8 cellular contexts compared by ENCODE assay signal in genomic region chr6:105993341-105993740, GRCh38.
A peak's percentile ranks its signal among the peaks of the same experiment; 100 is the strongest.
DNase-seq lines count a peak whose midpoint lies in the region; ATAC-seq and TF ChIP-seq lines count a peak whose summit lies in the region.

No MANE protein-coding gene starts in this region.

- peak overlapping the region; percentile 95; the same call in 1 of the 2 replicates for H2AFZ ChIP-seq in Karpas-422 (ENCODE audit: low read length)

- peaks cover 22% of the 10 kb centered on the region for H3K4me1 ChIP-seq in CD8-positive, alpha-beta memory T cell (ENCODE audit: insufficient read depth, low read length)
- H3K4me1 ChIP-seq in Karpas-422 (ENCODE audit: low read length), result peaks cover 16% of the 10 kb centered on the region
- no peaks in the 10 kb centered on the region for H3K4me1 ChIP-seq in colonic mucosa

- no peaks in the 10 kb centered on the region for H3K9me3 Mint-ChIP-seq in CD8-positive, alpha-beta memory T cell
- no peaks in the 10 kb centered on the region for H3K9me3 Mint-ChIP-seq in natural killer cell treated with Interleukin-12 subunit alpha and Interleukin-12 subunit beta and Interleukin-15 and Interleukin-18, amount 100 ng/mL, for 72 hours

- CTCF ChIA-PET in CD8-positive, alpha-beta memory T cell (lab: Charles Lee), result interaction anchor here (1.1 to 5.7 kb wide), 7 partner anchors 12 to 562 kb away, joined by 3 to 48 read pairs (median 8); partner anchors contain the start of gene PRDM1

- H3K27ac Mint-ChIP-seq in CD8-positive, alpha-beta memory T cell, result peak overlapping the region; percentile 52 to 99 (median 94)
- peak overlapping the region; percentile 70 to 81 for H3K27ac Mint-ChIP-seq in natural killer cell treated with Interleukin-12 subunit alpha and Interleukin-12 subunit beta and Interleukin-15 and Interleukin-18, amount 100 ng/mL, for 72 hours

- no peak overlapping the region for H3K4me2 ChIP-seq in Karpas-422 (ENCODE audit: low read depth, low read length, poor library complexity, severe bottlenecking)

- peaks cover 0 to 12% (median 0%) of the 10 kb centered on the region in 3 donors for H3K36me3 Mint-ChIP-seq in CD8-positive, alpha-beta memory T cell
- peaks cover 5% of the 10 kb centered on the region for H3K36me3 Mint-ChIP-seq in natural killer cell treated with Interleukin-12 subunit alpha and Interleukin-12 subunit beta and Interleukin-15 and Interleukin-18, amount 100 ng/mL, for 72 hours

- ATAC-seq in natural killer cell treated with Interleukin-12 subunit alpha and Interleukin-12 subunit beta and Interleukin-15 and Interleukin-18, amount 100 ng/mL, for 72 hours, result no peak
- no peak for ATAC-seq in GM18909 (IDR thresholded peaks at IDR 0.05; ENCODE audit: poor library complexity, unreplicated experiment)

- peaks cover 9 to 30% of the 10 kb centered on the region in 2 donors for H3K27me3 Mint-ChIP-seq in CD8-positive, alpha-beta memory T cell
- peaks cover 25 to 50% of the 10 kb centered on the region in 2 donors for H3K27me3 Mint-ChIP-seq in natural killer cell treated with Interleukin-12 subunit alpha and Interleukin-12 subunit beta and Interleukin-15 and Interleukin-18, amount 100 ng/mL, for 72 hours

- H3K79me2 ChIP-seq in Karpas-422 (ENCODE audit: low read length), result no peaks in the 10 kb centered on the region

- H4K20me1 ChIP-seq in Karpas-422 (ENCODE audit: insufficient read depth, low read depth, low read length), result no peaks in the 10 kb centered on the region

- H3K9ac ChIP-seq in Karpas-422 (ENCODE audit: low read length) (no peak overlapping the region), colonic mucosa (ENCODE audit: low read depth in 2 of 2, low read length in 2 of 2) (peak overlapping the region; percentile 56 to 84)

- H3K4me3 ChIP-seq in CD8-positive, alpha-beta memory T cell (ENCODE audit: low read length), result peak overlapping the region; percentile 4
- H3K4me3 ChIP-seq in Karpas-422 (ENCODE audit: low read length), result no peak overlapping the region
- no peak overlapping the region for H3K4me3 ChIP-seq in colonic mucosa

- H3K9me2 ChIP-seq in Karpas-422 (replicated peaks; ENCODE audit: insufficient read depth, low read length), result no peaks in the 10 kb centered on the region

- no peaks in the 10 kb centered on the region for H3K36me3 ChIP-seq in CD8-positive, alpha-beta memory T cell (ENCODE audit: insufficient read depth, low read length)
- H3K36me3 ChIP-seq in Karpas-422 (ENCODE audit: insufficient read depth, low read length), result no peaks in the 10 kb centered on the region
- no peaks in the 10 kb centered on the region for H3K36me3 ChIP-seq in colonic mucosa

- TF ChIP-seq CTCF in colonic mucosa (IDR thresholded peaks at IDR 0.05), result no peak

- H3K4me1 Mint-ChIP-seq in CD8-positive, alpha-beta memory T cell, result peaks cover 21 to 42% (median 30%) of the 10 kb centered on the region in 3 donors
- H3K4me1 Mint-ChIP-seq in natural killer cell treated with Interleukin-12 subunit alpha and Interleukin-12 subunit beta and Interleukin-15 and Interleukin-18, amount 100 ng/mL, for 72 hours (ENCODE audit: low read depth in 2 of 2), result peaks cover 27 to 32% of the 10 kb centered on the region in 2 donors

- peak overlapping the region; percentile 83 to 97 (median 92) for H3K4me3 Mint-ChIP-seq in CD8-positive, alpha-beta memory T cell
- peak overlapping the region; percentile 92 for H3K4me3 Mint-ChIP-seq in natural killer cell treated with Interleukin-12 subunit alpha and Interleukin-12 subunit beta and Interleukin-15 and Interleukin-18, amount 100 ng/mL, for 72 hours

- peaks cover 12% of the 10 kb centered on the region for H3K27me3 ChIP-seq in CD8-positive, alpha-beta memory T cell (ENCODE audit: insufficient read depth, low read length, poor library complexity, severe bottlenecking)
- H3K27me3 ChIP-seq in Karpas-422 (ENCODE audit: low read length) (no peaks in the 10 kb centered on the region), colonic mucosa (peaks cover 32% of the 10 kb centered on the region)

- DNase-seq in CD8-positive, alpha-beta memory T cell, result no peak
- DNase-seq in Karpas-422, result no peak
- DNase-seq in colonic mucosa, result no peak
- no peak for DNase-seq in natural killer cell treated with Interleukin-12 subunit alpha and Interleukin-12 subunit beta and Interleukin-15 and Interleukin-18, amount 100 ng/mL, for 72 hours (ENCODE audit: low spot score)
- no peak for DNase-seq in cerebellum (ENCODE audit: low spot score)
- DNase-seq in NCI-H1694 treated with DMSO at 0.1 percent for 48 hours (lab: John Stamatoyannopoulos, UW), result no peak
- DNase-seq in SHP77 treated with DMSO at 0.1 percent for 48 hours (lab: John Stamatoyannopoulos, UW), result no peak

- POLR2A ChIA-PET in CD8-positive, alpha-beta memory T cell (lab: Charles Lee), result interaction anchor here (0.7 to 4.3 kb wide), 12 partner anchors 12 to 510 kb away, joined by 3 to 22 read pairs (median 4); partner anchors contain the start of gene PRDM1

- intact Hi-C loops in colonic mucosa (cut with DNase I), result loop anchor here (10.0 kb wide), 1 partner anchor 101 kb away; no protein-coding TSS in a partner anchor

- no peak overlapping the region for H3K27ac ChIP-seq in CD8-positive, alpha-beta memory T cell (ENCODE audit: low read depth, low read length)
- H3K27ac ChIP-seq in Karpas-422 (ENCODE audit: low read length) (no peak overlapping the region), colonic mucosa (peak overlapping the region; percentile 78)

- H3K9me3 ChIP-seq in CD8-positive, alpha-beta memory T cell (ENCODE audit: low read length), result no peaks in the 10 kb centered on the region
- H3K9me3 ChIP-seq in Karpas-422 (ENCODE audit: low read length) (no peaks in the 10 kb centered on the region), colonic mucosa (no peaks in the 10 kb centered on the region)
